8 cellular contexts compared by ENCODE assay signal in the genomic region with DNA sequence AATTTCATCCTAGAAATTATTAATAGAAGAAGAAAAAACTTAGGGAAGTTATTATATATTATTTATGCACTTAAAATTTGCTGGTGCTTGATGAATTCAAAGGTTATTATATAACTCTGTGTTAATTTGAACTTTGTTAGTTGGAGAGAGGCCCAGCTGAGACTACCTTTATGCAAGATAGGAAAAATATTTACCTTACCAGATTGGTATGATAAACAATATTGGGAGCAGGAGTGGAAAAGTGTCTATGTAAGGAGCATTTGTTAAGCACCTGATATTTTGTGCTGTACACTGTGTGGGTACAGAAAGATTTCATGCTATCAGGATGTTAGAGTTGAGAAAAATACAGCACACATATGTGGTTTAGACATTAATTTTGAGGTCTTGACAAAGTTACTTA.
"Had no signal": no experiment of that assay in that cellular context is flagged by ENCODE, and none has a peak within 500 bp of the region (broad histone marks: within the 10 kb centered on the region; RNA-seq: fewer than 3 reads in every experiment).

No MANE protein-coding gene starts in this region.

- DNase-seq: H9, HCEC 1CT, IMR-90 had no signal

- ATAC-seq: GM23338, K562 had no signal

- H3K27ac ChIP-seq: HL-60 had no signal

- H3K4me2 ChIP-seq: GM23338 had no signal

- H3K4me3 ChIP-seq: GM23338, K562 had no signal

- H2AFZ ChIP-seq: GM23338 had no signal

- FAIRE-seq: H1, H54, K562 had no signal
